ENCODE assay signal across 15 cellular contexts in genomic region chr2:237118025-237118424, GRCh38. TPM values are rescaled to one million over a fixed set of nuclear protein-coding genes. Genes with fewer than 3 reads are reported as not detected.
DNase-seq lines count a peak whose midpoint lies in the region; ATAC-seq, FAIRE-seq and TF ChIP-seq lines count a peak whose summit lies in the region.
"Had no signal": no experiment of that assay in that cellular context is flagged by ENCODE, and none has a peak within 500 bp of the region (broad histone marks: within the 10 kb centered on the region; RNA-seq: fewer than 3 reads in every experiment).

No MANE protein-coding gene starts in this region.

- H3K36me3 Mint-ChIP-seq in mesothelial cell of epicardium = no peaks in the 10 kb centered on the region
- H3K36me3 Mint-ChIP-seq: stimulated activated memory B cell treated with anti-CD40 and anti-IgM and Interleukin-4, amounts not matched to agents 10 μg/mL and 1 μg/mL and 100 μg/mL, for 72 hours had no signal

- DNase-seq in GM12891 (ENCODE audit: insufficient read length, low spot score) = no peak
- DNase-seq in NCI-H2029 (lab: John Stamatoyannopoulos, UW) = peak; percentile 24
- peak; percentile 88 for DNase-seq in bronchial epithelial cell (ENCODE audit: low read depth)
- DNase-seq in mesothelial cell of epicardium (ENCODE audit: low spot score in 2 of 2, unreplicated experiment in 2 of 2) = no peak
- DNase-seq: activated naive CD4-positive, alpha-beta T cell treated with anti-CD3 and anti-CD28 coated beads for 36 hours; caudate nucleus; KG1; lower lobe of right lung; NCI-H2107; nephron progenitor cell had no signal

- no peak overlapping the region for H3K4me3 Mint-ChIP-seq in mesothelial cell of epicardium
- H3K4me3 Mint-ChIP-seq: activated naive CD4-positive, alpha-beta T cell treated with anti-CD3 and anti-CD28 coated beads for 36 hours; nephron progenitor cell; stimulated activated memory B cell treated with anti-CD40 and anti-IgM and Interleukin-4, amounts not matched to agents 10 μg/mL and 1 μg/mL and 100 μg/mL, for 72 hours had no signal

- H3K27me3 Mint-ChIP-seq in mesothelial cell of epicardium (ENCODE audit: low read depth) = no peaks in the 10 kb centered on the region
- H3K27me3 Mint-ChIP-seq: stimulated activated memory B cell treated with anti-CD40 and anti-IgM and Interleukin-4, amounts not matched to agents 10 μg/mL and 1 μg/mL and 100 μg/mL, for 72 hours had no signal

- H3K27ac ChIP-seq in rectal smooth muscle tissue (ENCODE audit: low read depth, low read length) = peak overlapping the region; percentile 38
- H3K27ac ChIP-seq: lower lobe of right lung had no signal

- no peak for ATAC-seq in activated CD4-positive, CD25-positive, alpha-beta regulatory T cell treated with anti-CD3 and anti-CD28 coated beads, Interleukin-2, amount 50 U/mL, for 24 hours
- no peak for ATAC-seq in HG03342 (IDR thresholded peaks at IDR 0.05; ENCODE audit: unreplicated experiment)
- ATAC-seq: lower lobe of right lung; stimulated activated memory B cell treated with anti-CD40 and anti-IgM and Interleukin-4, amounts not matched to agents 10 μg/mL and 1 μg/mL and 100 μg/mL, for 72 hours had no signal

- TF ChIP-seq CTCF in bronchial epithelial cell (IDR thresholded peaks at IDR 0.05; ENCODE audit: insufficient read depth, low read length, severe bottlenecking) (no peak), mesothelial cell of epicardium (IDR thresholded peaks at IDR 0.05; ENCODE audit: unreplicated experiment) (no peak)

- TF ChIP-seq POLR2A in GM12891 (IDR thresholded peaks at IDR 0.05; ENCODE audit: low read depth, low read length) = no peak

- FAIRE-seq in GM12891 (lab: Jason Lieb, UNC) (no peak), bronchial epithelial cell (lab: Jason Lieb, UNC) (no peak)
- FAIRE-seq: H1 had no signal

- H3K9ac ChIP-seq in rectal smooth muscle tissue (ENCODE audit: low read length) = no peak overlapping the region

- H3K27me3 ChIP-seq in bronchial epithelial cell (ENCODE audit: control insufficient read depth, insufficient read depth, low read length) (no peaks in the 10 kb centered on the region), rectal smooth muscle tissue (ENCODE audit: control insufficient read depth, insufficient read depth, low read length) (no peaks in the 10 kb centered on the region)

- no peak overlapping the region for H3K27ac Mint-ChIP-seq in mesothelial cell of epicardium
- H3K27ac Mint-ChIP-seq: activated naive CD4-positive, alpha-beta T cell treated with anti-CD3 and anti-CD28 coated beads for 36 hours; nephron progenitor cell; stimulated activated memory B cell treated with anti-CD40 and anti-IgM and Interleukin-4, amounts not matched to agents 10 μg/mL and 1 μg/mL and 100 μg/mL, for 72 hours had no signal

- peaks cover 8% of the 10 kb centered on the region for H3K9me3 Mint-ChIP-seq in mesothelial cell of epicardium
- H3K9me3 Mint-ChIP-seq: activated naive CD4-positive, alpha-beta T cell treated with anti-CD3 and anti-CD28 coated beads for 36 hours; stimulated activated memory B cell treated with anti-CD40 and anti-IgM and Interleukin-4, amounts not matched to agents 10 μg/mL and 1 μg/mL and 100 μg/mL, for 72 hours had no signal

- H3K4me1 Mint-ChIP-seq in mesothelial cell of epicardium = peaks cover 27% of the 10 kb centered on the region

- H3K36me3 ChIP-seq in bronchial epithelial cell (ENCODE audit: control insufficient read depth, insufficient read depth, low read length) (no peaks in the 10 kb centered on the region), rectal smooth muscle tissue (ENCODE audit: control insufficient read depth, insufficient read depth, low read length) (no peaks in the 10 kb centered on the region)
- H3K36me3 ChIP-seq: lower lobe of right lung had no signal

- H3K4me3 ChIP-seq in bronchial epithelial cell (ENCODE audit: low read depth, low read length) = no peak overlapping the region
- no peak overlapping the region for H3K4me3 ChIP-seq in rectal smooth muscle tissue (ENCODE audit: low read length)
- H3K4me3 ChIP-seq: lower lobe of right lung had no signal

- peaks cover 6% of the 10 kb centered on the region for H3K4me1 ChIP-seq in rectal smooth muscle tissue (ENCODE audit: control insufficient read depth, insufficient read depth, low read length)
- H3K4me1 ChIP-seq: lower lobe of right lung had no signal

TF ChIP-seq in GM12891, 5 proteins besides CTCF, POLR2A, EP300 and RAD21:
- TF ChIP-seq TAF1 (IDR thresholded peaks at IDR 0.05; ENCODE audit: low read depth, low read length) (no peak), SPI1 (IDR thresholded peaks at IDR 0.05; ENCODE audit: low read depth, low read length) (peak; percentile 49; the same call in 1 of the 2 replicates)

RNA-seq across cellular contexts. Expression of gene COPS8, which starts 32.3 kb away (rescaled TPM):
- polyA plus RNA-seq in GM12891 (2012; ENCODE audit: low read depth, missing spikeins) = 37.0 TPM
- 58.2 and 80.3 TPM in 2 replicates for total RNA-seq in bronchial epithelial cell
- total RNA-seq in mesothelial cell of epicardium = 54.5 to 59.8 TPM (median 59.7 TPM) in 3 replicates

Comparison
In these comparisons a context has a peak if more than half of its experiments do, and no peak if none do; other contexts are left out.
1. DNase-seq: peak in NCI-H2029 (single experiment) and bronchial epithelial cell (single experiment); none in GM12891 (single experiment) and mesothelial cell of epicardium (0 of 2).